ENCODE assay signal across 8 cellular contexts in genomic region chr6:57089687-57090457, GRCh38. TPM values are rescaled to one million over a fixed set of nuclear protein-coding genes. Genes with fewer than 3 reads are reported as not detected.
DNase-seq lines count a peak whose midpoint lies in the region; ATAC-seq and TF ChIP-seq lines count a peak whose summit lies in the region.

TSS of gene ZNF451 (plus strand) at chr6:57090188. CDS start at chr6:57090254, 66 bp downstream.

- peak within 1 kb of the TSS; percentile 45 to 72 (median 55) for H3K4me3 ChIP-seq in spleen

- ATAC-seq in HG03196 (IDR thresholded peaks at IDR 0.05; ENCODE audit: unreplicated experiment) (peak; percentile 95), activated B cell treated with CpG ODN at 0.5 μM for 24 hours (ENCODE audit: low read depth) (peak; percentile 92)

- no peaks in the 10 kb centered on the region for H3K9me3 ChIP-seq in spleen

- H3K9me3 Mint-ChIP-seq in activated B cell treated with CpG ODN at 0.5 μM for 24 hours (no peaks in the 10 kb centered on the region), immature natural killer cell (no peaks in the 10 kb centered on the region)

- no peaks in the 10 kb centered on the region for H3K27me3 ChIP-seq in spleen (replicated peaks in 1 of 7)

- intact Hi-C loops in activated B cell treated with CpG ODN at 0.5 μM for 24 hours (cut with micrococcal nuclease) (loop anchor here (1.0 kb wide), 4 partner anchors 44 to 227 kb away; partner anchors contain the start of genes BAG2, KIAA1586, PRIM2 and RAB23), spleen (cut with DNase I; ENCODE audit: low total_unique reads) (no loop called here)

- H3K27ac Mint-ChIP-seq in activated B cell treated with CpG ODN at 0.5 μM for 24 hours (peak within 1 kb of the TSS; percentile 87), immature natural killer cell (peak within 1 kb of the TSS; percentile 76 to 95 (median 88))

- TF ChIP-seq POLR2A in GM18951 (IDR thresholded peaks at IDR 0.05; ENCODE audit: extremely low read depth, insufficient read depth, insufficient read length): peak; percentile 83
- peak in 2 of 3 donors; percentile 59 to 87 for TF ChIP-seq POLR2A in spleen (IDR thresholded peaks at IDR 0.05)

- peaks cover 0 to 24% (median 0%) of the 10 kb centered on the region in 6 donors for H3K36me3 ChIP-seq in spleen

- DNase-seq in AG08395 (ENCODE audit: low spot score) (peak; percentile 96), NCI-H345 (lab: John Stamatoyannopoulos, UW) (peak; percentile 99), activated B cell treated with CpG ODN at 0.5 μM for 24 hours (peak; percentile 94), immature natural killer cell (peak; percentile 92 to 93 (median 92)), spleen (peak; percentile 99)
- DNase-seq in central memory CD4-positive, alpha-beta T cell: peak; percentile 95

- H3K4me3 Mint-ChIP-seq in activated B cell treated with CpG ODN at 0.5 μM for 24 hours (peak within 1 kb of the TSS; percentile 86), immature natural killer cell (peak within 1 kb of the TSS; percentile 87 to 96 (median 94))

- TF ChIP-seq CTCF in activated B cell treated with CpG ODN at 0.5 μM for 24 hours (IDR thresholded peaks at IDR 0.05): no peak
- TF ChIP-seq CTCF in spleen (IDR thresholded peaks at IDR 0.05 in 8 of 11, conservative IDR thresholded peaks at IDR 0.05 in 3 of 11): peak in 5 of 11 experiments; percentile 12 to 44 (median 34)

- H3K27ac ChIP-seq in spleen: peak within 1 kb of the TSS; percentile 67 to 89 (median 87)

- H3K36me3 Mint-ChIP-seq in activated B cell treated with CpG ODN at 0.5 μM for 24 hours (ENCODE audit: low read depth) (peaks cover 24% of the 10 kb centered on the region), immature natural killer cell (peaks cover 0 to 6% (median 3%) of the 10 kb centered on the region in 3 donors)

- CTCF ChIA-PET in activated B cell treated with CpG ODN at 0.5 μM for 24 hours (lab: Charles Lee): no interaction called here

- in situ Hi-C loops in GM18951 (cut with MboI; ENCODE audit: low sequenced_read_pairs, unreplicated experiment): no loop called here

- POLR2A ChIA-PET in activated B cell treated with CpG ODN at 0.5 μM for 24 hours (lab: Charles Lee): interaction anchor here (1.0 kb wide), 3 partner anchors 25 to 82 kb away, joined by 3 to 9 read pairs (median 5); partner anchors contain the start of genes BAG2 and KIAA1586

- H3K4me1 Mint-ChIP-seq in activated B cell treated with CpG ODN at 0.5 μM for 24 hours (peaks cover 31% of the 10 kb centered on the region), immature natural killer cell (peaks cover 26 to 44% of the 10 kb centered on the region in 2 donors)

- H3K4me1 ChIP-seq in spleen: peaks cover 26 to 45% (median 41%) of the 10 kb centered on the region in 6 donors

- no peaks in the 10 kb centered on the region for H3K27me3 Mint-ChIP-seq in activated B cell treated with CpG ODN at 0.5 μM for 24 hours
- peaks cover 0 to 6% (median 0%) of the 10 kb centered on the region in 3 donors for H3K27me3 Mint-ChIP-seq in immature natural killer cell (ENCODE audit: low read depth in 3 of 3)

- 0 to 1% (median 0%) methylated on average over 14 to 52 of the region's 58 CpGs for WGBS in spleen, 5 donors

RNA-seq across cellular contexts. Expression of gene ZNF451, which starts in this region (rescaled TPM):
- total RNA-seq in activated B cell treated with CpG ODN at 0.5 μM for 24 hours (66.9 and 71.9 TPM in 2 replicates), spleen (100 to 1,000 TPM in 1 of 7 donors, 10 to 100 TPM in 6; 70.2 to 117 (median 86.4) TPM)
- polyA plus RNA-seq in immature natural killer cell (10 to 100 TPM; 10.2 to 26.0 (median 11.8) TPM), spleen (10 to 100 TPM; 11.1 to 16.6 (median 16.1) TPM)

Comparison
In these comparisons a context has a peak if more than half of its experiments do, and no peak if none do; other contexts are left out.
1. Peak in every context shown above with its lines: DNase-seq, ATAC-seq, H3K4me3 ChIP-seq and H3K27ac ChIP-seq.